In genomic region chr1:150995896-150996295, GRCh38 we compare ENCODE assay signal across 8 cellular contexts. TPM values are rescaled to one million over a fixed set of nuclear protein-coding genes. Genes with fewer than 3 reads are reported as not detected.
DNase-seq lines count a peak whose midpoint lies in the region; ATAC-seq, FAIRE-seq and TF ChIP-seq lines count a peak whose summit lies in the region.

No MANE protein-coding gene starts in this region.

- peaks cover 17% of the 10 kb centered on the region for H3K36me3 Mint-ChIP-seq in MCF 10A (ENCODE audit: insufficient read depth, unreplicated experiment)

- no peaks in the 10 kb centered on the region for H3K9me3 ChIP-seq in HepG2 (ENCODE audit: low read length)
- no peaks in the 10 kb centered on the region for H3K9me3 ChIP-seq in upper lobe of right lung

- 59% methylated on average over 9 of the region's 9 CpGs for WGBS in HepG2 (ENCODE audit: low lambda C conversion rate)

- H3K27me3 Mint-ChIP-seq in MCF 10A (ENCODE audit: insufficient read depth, unreplicated experiment) = no peaks in the 10 kb centered on the region

- in situ Hi-C loops in G401 (cut with HindIII; ENCODE audit: low sequenced_read_pairs) (no loop called here), HepG2 (cut with HindIII; ENCODE audit: extremely low pct_ligation_motif_present, low pct_unique_long_range_greater_than_20kb) (no loop called here)

- H3K4me1 Mint-ChIP-seq in MCF 10A (ENCODE audit: insufficient read depth, unreplicated experiment) = peaks cover 5% of the 10 kb centered on the region

- CTCF ChIA-PET in MCF 10A (lab: Yijun Ruan, JAX) = interaction anchor here (0.6 to 12.4 kb wide), 41 partner anchors 10 to 750 kb away, joined by 3 to 302 read pairs (median 4); partner anchors contain the start of genes ANXA9, CERS2, GOLPH3L and MCL1
- CTCF ChIA-PET in HepG2 (lab: Yijun Ruan, JAX; ENCODE audit: low intra/inter-chr PET ratio, low total read pairs) = interaction anchor here (2.0 kb wide), 1 partner anchor 16 kb away, joined by 24 read pairs; no protein-coding TSS in a partner anchor

- H3K4me1 ChIP-seq in HepG2 (ENCODE audit: insufficient read depth, low read length) (peaks cover 20% of the 10 kb centered on the region), upper lobe of right lung (peaks cover 4% of the 10 kb centered on the region)

- peak; percentile 82 for FAIRE-seq in HepG2 (lab: Jason Lieb, UNC)

- no peak overlapping the region for H2AFZ ChIP-seq in HepG2 (ENCODE audit: low read length)

- POLR2A ChIA-PET in MCF 10A (lab: Yijun Ruan, JAX) (interaction anchor here (0.6 to 6.2 kb wide), 9 partner anchors 10 to 676 kb away, joined by 3 to 61 read pairs (median 5); partner anchors contain the start of genes ANXA9, CERS2 and MINDY1), HepG2 (lab: Yijun Ruan, JAX) (interaction anchor here (0.6 to 5.6 kb wide), 7 partner anchors 10 to 194 kb away, joined by 3 to 55 read pairs (median 6); partner anchors contain the start of genes ANXA9, MINDY1 and VPS72)

- TF ChIP-seq EP300 in HepG2 (IDR thresholded peaks at IDR 0.05; ENCODE audit: low read depth in 2 of 2, low read length in 2 of 2) = no peak
- no peak for TF ChIP-seq EP300 in HepG2 (CRISPR knock-in tag; IDR thresholded peaks at IDR 0.05; ENCODE audit: borderline replicate concordance)

- no peak overlapping the region for H3K4me3 Mint-ChIP-seq in MCF 10A (ENCODE audit: unreplicated experiment)

- peak; percentile 66 for TF ChIP-seq RAD21 in HepG2 (CRISPR knock-in tag; IDR thresholded peaks at IDR 0.05)

- no peak for TF ChIP-seq POLR2A in HepG2 (IDR thresholded peaks at IDR 0.05; ENCODE audit: insufficient read depth in 1 of 2, low read depth in 2 of 2, low read length in 2 of 2)

- no peak overlapping the region for H3K4me2 ChIP-seq in HepG2 (ENCODE audit: low read depth, low read length)

- no peaks in the 10 kb centered on the region for H3K79me2 ChIP-seq in HepG2 (ENCODE audit: insufficient read depth, low read length)

- intact Hi-C loops in MCF 10A (cut with micrococcal nuclease) (loop anchor here (1.0 to 5.0 kb wide), 2 partner anchors 374 to 740 kb away; no protein-coding TSS in a partner anchor), HepG2 (cut with micrococcal nuclease; ENCODE audit: unreplicated experiment) (no loop called here), upper lobe of right lung (cut with DNase I) (no loop called here)

- H3K27ac ChIP-seq in HepG2 (ENCODE audit: extremely low read length, insufficient read depth, low read length) (no peak overlapping the region), upper lobe of right lung (no peak overlapping the region)

- H4K20me1 ChIP-seq in HepG2 (ENCODE audit: insufficient read depth, low read length) = no peaks in the 10 kb centered on the region

- BruUV-seq in MCF 10A (replicated peaks; lab: Mats Ljungman, UMichigan) (no TSS peak), HepG2 (replicated peaks; lab: Mats Ljungman, UMichigan) (no TSS peak)

- ATAC-seq in HepG2 (peak; percentile 52), upper lobe of right lung (peak; percentile 76), HG03108 (IDR thresholded peaks at IDR 0.05; ENCODE audit: unreplicated experiment) (no peak)

- DNase-seq in G401 (ENCODE audit: low spot score) = peak; percentile 63
- DNase-seq in NCI-H1694 treated with DMSO at 0.1 percent for 48 hours (lab: John Stamatoyannopoulos, UW) = peak; percentile 15
- peak; percentile 56 for DNase-seq in MCF 10A (ENCODE audit: unreplicated experiment)
- no peak for DNase-seq in HepG2 (ENCODE audit: low spot score)
- DNase-seq in upper lobe of right lung = no peak
- no peak for DNase-seq in GF-D8 (lab: John Stamatoyannopoulos, UW)
- DNase-seq in foreskin melanocyte = no peak

- TF ChIP-seq CTCF in MCF 10A (IDR thresholded peaks at IDR 0.05; ENCODE audit: unreplicated experiment) (peak; percentile 96), HepG2 (CRISPR knock-in tag; IDR thresholded peaks at IDR 0.05) (peak; percentile 73), upper lobe of right lung (IDR thresholded peaks at IDR 0.05) (peak; percentile 92)

- H3K9me3 Mint-ChIP-seq in MCF 10A (ENCODE audit: unreplicated experiment) = no peaks in the 10 kb centered on the region

- no peak overlapping the region for H3K4me3 ChIP-seq in HepG2 (replicated peaks in 1 of 3; ENCODE audit: insufficient read depth in 1 of 3, low read depth in 2 of 3, low read length in 3 of 3)
- no peak overlapping the region for H3K4me3 ChIP-seq in upper lobe of right lung

- H3K36me3 ChIP-seq in HepG2 (replicated peaks in 1 of 2; ENCODE audit: control insufficient read depth in 1 of 2, insufficient read depth in 2 of 2, low read length in 2 of 2) = peaks cover 11 to 25% of the 10 kb centered on the region in 2 experiments; a peak in 4 of 5 replicates
- peaks cover 41% of the 10 kb centered on the region for H3K36me3 ChIP-seq in upper lobe of right lung

- H3K9ac ChIP-seq in HepG2 (ENCODE audit: insufficient read depth, low read depth, low read length) = no peak overlapping the region

- H3K27me3 ChIP-seq in HepG2 (ENCODE audit: control insufficient read depth in 1 of 2, insufficient read depth in 2 of 2, low read length in 2 of 2) (no peaks in the 10 kb centered on the region), upper lobe of right lung (no peaks in the 10 kb centered on the region)

- H3K27ac Mint-ChIP-seq in MCF 10A (ENCODE audit: low read depth, unreplicated experiment) = no peak overlapping the region

RNA-seq across cellular contexts. Expression of gene MINDY1, which starts 10.8 kb away (rescaled TPM):
- 8.1 and 12.7 TPM in 2 replicates for total RNA-seq in G401 (2014; rRNA removed; shearing (Covaris generic))
- total RNA-seq in MCF 10A (2022) = 8.9 and 10.4 TPM in 2 replicates
- 9.2 and 11.1 TPM in 2 replicates for total RNA-seq in HepG2 (2016; rRNA removed; fragmentation: Illumina TruSeq; extraction: Trizol)
- 1.5 and 1.9 TPM in 2 replicates for total RNA-seq in HepG2 (2016; cell fraction: cytosol; rRNA removed; fragmentation: Illumina TruSeq; extraction: Trizol; ENCODE audit: low read depth)
- 8.8 and 11.0 TPM in 2 replicates for total RNA-seq in HepG2 (2016; cell fraction: insoluble cytoplasmic fraction; rRNA removed; fragmentation: Illumina TruSeq; extraction: Trizol)
- total RNA-seq in HepG2 (2016; cell fraction: membrane; rRNA removed; fragmentation: Illumina TruSeq; extraction: Trizol) = 3.7 and 4.9 TPM in 2 replicates
- total RNA-seq in HepG2 (2016; cell fraction: nucleus; rRNA removed; fragmentation: Illumina TruSeq; extraction: Trizol) = 8.5 and 8.9 TPM in 2 replicates
- 15.0 and 18.0 TPM in 2 replicates for polyA plus RNA-seq in HepG2 (2011; rRNA removed)
- 7.7 and 9.4 TPM in 2 replicates for polyA plus RNA-seq in HepG2 (2011; cell fraction: cytosol; rRNA removed)
- polyA plus RNA-seq in HepG2 (2011; cell fraction: nucleus; rRNA removed) = 31.0 and 32.8 TPM in 2 replicates
- 8.2 and 9.6 TPM in 2 replicates for polyA plus RNA-seq in HepG2 (2012)
- polyA plus RNA-seq in HepG2 (2016; cell fraction: cytosol; fragmentation: Illumina TruSeq; extraction: Trizol; ENCODE audit: low read depth) = 0.92 and 1.1 TPM in 2 replicates
- 7.1 and 9.8 TPM in 2 replicates for polyA plus RNA-seq in HepG2 (2016; cell fraction: insoluble cytoplasmic fraction; fragmentation: Illumina TruSeq; extraction: Trizol; ENCODE audit: low read depth)
- polyA plus RNA-seq in HepG2 (2016; cell fraction: membrane; fragmentation: Illumina TruSeq; extraction: Trizol; ENCODE audit: low read depth) = 2.3 and 3.0 TPM in 2 replicates
- 13.4 and 14.4 TPM in 2 replicates for polyA plus RNA-seq in HepG2 (2016; cell fraction: nucleus; fragmentation: Illumina TruSeq; extraction: Trizol; ENCODE audit: insufficient read depth, low read depth)
- polyA minus RNA-seq in HepG2 (2011; rRNA and poly(A)+ RNA removed; ENCODE audit: low replicate concordance) = 24.5 and 31.9 TPM in 2 replicates
- polyA minus RNA-seq in HepG2 (2011; cell fraction: cytosol; rRNA and poly(A)+ RNA removed) = 13.3 and 14.8 TPM in 2 replicates
- polyA minus RNA-seq in HepG2 (2011; cell fraction: nucleus; rRNA and poly(A)+ RNA removed) = 13.6 and 15.3 TPM in 2 replicates
- total RNA-seq in upper lobe of right lung = 26.5 TPM

RNA-seq across cellular contexts. Expression of gene PRUNE1, which starts 12.4 kb away (rescaled TPM):
- 9.4 and 12.0 TPM in 2 replicates for total RNA-seq in G401 (2014; rRNA removed; shearing (Covaris generic))
- total RNA-seq in MCF 10A (2022) (17.6 and 24.1 TPM in 2 replicates), HepG2 (2016; rRNA removed; fragmentation: Illumina TruSeq; extraction: Trizol) (19.0 and 26.2 TPM in 2 replicates), upper lobe of right lung (18.3 TPM)
- 12.5 and 13.5 TPM in 2 replicates for total RNA-seq in HepG2 (2016; cell fraction: cytosol; rRNA removed; fragmentation: Illumina TruSeq; extraction: Trizol; ENCODE audit: low read depth)
- 18.9 and 24.2 TPM in 2 replicates for total RNA-seq in HepG2 (2016; cell fraction: insoluble cytoplasmic fraction; rRNA removed; fragmentation: Illumina TruSeq; extraction: Trizol)
- 15.0 and 18.8 TPM in 2 replicates for total RNA-seq in HepG2 (2016; cell fraction: membrane; rRNA removed; fragmentation: Illumina TruSeq; extraction: Trizol)
- total RNA-seq in HepG2 (2016; cell fraction: nucleus; rRNA removed; fragmentation: Illumina TruSeq; extraction: Trizol) = 10.4 and 11.9 TPM in 2 replicates
- 24.4 and 31.9 TPM in 2 replicates for polyA plus RNA-seq in HepG2 (2011; rRNA removed)
- 27.4 and 28.5 TPM in 2 replicates for polyA plus RNA-seq in HepG2 (2011; cell fraction: cytosol; rRNA removed)
- 14.1 and 14.8 TPM in 2 replicates for polyA plus RNA-seq in HepG2 (2011; cell fraction: nucleus; rRNA removed)
- 15.7 and 18.3 TPM in 2 replicates for polyA plus RNA-seq in HepG2 (2012)
- polyA plus RNA-seq in HepG2 (2016; cell fraction: cytosol; fragmentation: Illumina TruSeq; extraction: Trizol; ENCODE audit: low read depth) = 4.3 and 5.1 TPM in 2 replicates
- 30.3 and 30.6 TPM in 2 replicates for polyA plus RNA-seq in HepG2 (2016; cell fraction: insoluble cytoplasmic fraction; fragmentation: Illumina TruSeq; extraction: Trizol; ENCODE audit: low read depth)
- polyA plus RNA-seq in HepG2 (2016; cell fraction: membrane; fragmentation: Illumina TruSeq; extraction: Trizol; ENCODE audit: low read depth) = 12.6 and 13.9 TPM in 2 replicates
- polyA plus RNA-seq in HepG2 (2016; cell fraction: nucleus; fragmentation: Illumina TruSeq; extraction: Trizol; ENCODE audit: insufficient read depth, low read depth) = 18.7 and 18.9 TPM in 2 replicates
- polyA minus RNA-seq in HepG2 (2011; rRNA and poly(A)+ RNA removed; ENCODE audit: low replicate concordance) = 47.8 and 51.4 TPM in 2 replicates
- 18.1 and 20.1 TPM in 2 replicates for polyA minus RNA-seq in HepG2 (2011; cell fraction: cytosol; rRNA and poly(A)+ RNA removed)
- polyA minus RNA-seq in HepG2 (2011; cell fraction: nucleus; rRNA and poly(A)+ RNA removed) = 10.6 and 12.7 TPM in 2 replicates

RNA-seq across cellular contexts. Expression of gene ANXA9, which starts 13.8 kb away (rescaled TPM):
- total RNA-seq in G401 (2014; rRNA removed; shearing (Covaris generic)) = 2.7 and 3.6 TPM in 2 replicates
- 0.37 and 0.61 TPM in 2 replicates for total RNA-seq in MCF 10A (2022)
- total RNA-seq in HepG2 (2016; rRNA removed; fragmentation: Illumina TruSeq; extraction: Trizol) = 23.9 and 29.9 TPM in 2 replicates
- total RNA-seq in HepG2 (2016; cell fraction: cytosol; rRNA removed; fragmentation: Illumina TruSeq; extraction: Trizol; ENCODE audit: low read depth) = 23.6 and 28.6 TPM in 2 replicates
- total RNA-seq in HepG2 (2016; cell fraction: insoluble cytoplasmic fraction; rRNA removed; fragmentation: Illumina TruSeq; extraction: Trizol) = 24.2 and 31.1 TPM in 2 replicates
- total RNA-seq in HepG2 (2016; cell fraction: membrane; rRNA removed; fragmentation: Illumina TruSeq; extraction: Trizol) = 36.8 and 45.0 TPM in 2 replicates
- 13.1 and 16.4 TPM in 2 replicates for total RNA-seq in HepG2 (2016; cell fraction: nucleus; rRNA removed; fragmentation: Illumina TruSeq; extraction: Trizol)
- 13.3 and 14.3 TPM in 2 replicates for polyA plus RNA-seq in HepG2 (2011; rRNA removed)
- polyA plus RNA-seq in HepG2 (2011; cell fraction: cytosol; rRNA removed) = 13.7 and 18.5 TPM in 2 replicates
- 22.7 and 24.4 TPM in 2 replicates for polyA plus RNA-seq in HepG2 (2011; cell fraction: nucleus; rRNA removed)
- 8.0 and 10.7 TPM in 2 replicates for polyA plus RNA-seq in HepG2 (2012)
- 31.8 and 41.1 TPM in 2 replicates for polyA plus RNA-seq in HepG2 (2016; cell fraction: cytosol; fragmentation: Illumina TruSeq; extraction: Trizol; ENCODE audit: low read depth)
- 34.4 and 34.7 TPM in 2 replicates for polyA plus RNA-seq in HepG2 (2016; cell fraction: insoluble cytoplasmic fraction; fragmentation: Illumina TruSeq; extraction: Trizol; ENCODE audit: low read depth)
- polyA plus RNA-seq in HepG2 (2016; cell fraction: membrane; fragmentation: Illumina TruSeq; extraction: Trizol; ENCODE audit: low read depth) = 37.6 and 45.5 TPM in 2 replicates
- 19.8 and 22.9 TPM in 2 replicates for polyA plus RNA-seq in HepG2 (2016; cell fraction: nucleus; fragmentation: Illumina TruSeq; extraction: Trizol; ENCODE audit: insufficient read depth, low read depth)
- polyA minus RNA-seq in HepG2 (2011; rRNA and poly(A)+ RNA removed; ENCODE audit: low replicate concordance) = 6.4 and 37.2 TPM in 2 replicates
- polyA minus RNA-seq in HepG2 (2011; cell fraction: cytosol; rRNA and poly(A)+ RNA removed) = 11.8 and 16.0 TPM in 2 replicates
- polyA minus RNA-seq in HepG2 (2011; cell fraction: nucleus; rRNA and poly(A)+ RNA removed) = 13.8 and 14.7 TPM in 2 replicates
- total RNA-seq in upper lobe of right lung = 1.2 TPM

RNA-seq across cellular contexts. Expression of gene CERS2, which starts 21.3 kb away (rescaled TPM):
- total RNA-seq in G401 (2014; rRNA removed; shearing (Covaris generic)) = 38.3 and 68.8 TPM in 2 replicates
- total RNA-seq in MCF 10A (2022) (270 TPM in 2 replicates), HepG2 (2016; rRNA removed; fragmentation: Illumina TruSeq; extraction: Trizol) (188 and 298 TPM in 2 replicates), upper lobe of right lung (354 TPM)
- 172 and 174 TPM in 2 replicates for total RNA-seq in HepG2 (2016; cell fraction: cytosol; rRNA removed; fragmentation: Illumina TruSeq; extraction: Trizol; ENCODE audit: low read depth)
- total RNA-seq in HepG2 (2016; cell fraction: insoluble cytoplasmic fraction; rRNA removed; fragmentation: Illumina TruSeq; extraction: Trizol) = 172 and 303 TPM in 2 replicates
- total RNA-seq in HepG2 (2016; cell fraction: membrane; rRNA removed; fragmentation: Illumina TruSeq; extraction: Trizol) = 391 and 396 TPM in 2 replicates
- 237 and 286 TPM in 2 replicates for total RNA-seq in HepG2 (2016; cell fraction: nucleus; rRNA removed; fragmentation: Illumina TruSeq; extraction: Trizol)
- polyA plus RNA-seq in HepG2 (2011; rRNA removed) = 269 and 315 TPM in 2 replicates
- 210 and 326 TPM in 2 replicates for polyA plus RNA-seq in HepG2 (2011; cell fraction: cytosol; rRNA removed)
- polyA plus RNA-seq in HepG2 (2011; cell fraction: nucleus; rRNA removed) = 209 and 246 TPM in 2 replicates
- 202 and 241 TPM in 2 replicates for polyA plus RNA-seq in HepG2 (2012)
- 183 and 188 TPM in 2 replicates for polyA plus RNA-seq in HepG2 (2016; cell fraction: cytosol; fragmentation: Illumina TruSeq; extraction: Trizol; ENCODE audit: low read depth)
- polyA plus RNA-seq in HepG2 (2016; cell fraction: insoluble cytoplasmic fraction; fragmentation: Illumina TruSeq; extraction: Trizol; ENCODE audit: low read depth) = 211 and 221 TPM in 2 replicates
- 341 and 359 TPM in 2 replicates for polyA plus RNA-seq in HepG2 (2016; cell fraction: membrane; fragmentation: Illumina TruSeq; extraction: Trizol; ENCODE audit: low read depth)
- 425 and 431 TPM in 2 replicates for polyA plus RNA-seq in HepG2 (2016; cell fraction: nucleus; fragmentation: Illumina TruSeq; extraction: Trizol; ENCODE audit: insufficient read depth, low read depth)
- polyA minus RNA-seq in HepG2 (2011; rRNA and poly(A)+ RNA removed; ENCODE audit: low replicate concordance) = 346 and 363 TPM in 2 replicates
- polyA minus RNA-seq in HepG2 (2011; cell fraction: cytosol; rRNA and poly(A)+ RNA removed) = 145 and 155 TPM in 2 replicates
- 108 and 145 TPM in 2 replicates for polyA minus RNA-seq in HepG2 (2011; cell fraction: nucleus; rRNA and poly(A)+ RNA removed)

RNA-seq across cellular contexts. Expression of gene BNIPL, which starts 40.5 kb away (rescaled TPM):
- total RNA-seq in G401 (2014; rRNA removed; shearing (Covaris generic)) = not detected in 2 replicates
- total RNA-seq in MCF 10A (2022) (1.2 and 2.3 TPM in 2 replicates), HepG2 (2016; rRNA removed; fragmentation: Illumina TruSeq; extraction: Trizol) (0.20 and 0.40 TPM in 2 replicates), upper lobe of right lung (5.2 TPM)
- total RNA-seq in HepG2 (2016; cell fraction: cytosol; rRNA removed; fragmentation: Illumina TruSeq; extraction: Trizol; ENCODE audit: low read depth) = 0.10 and 0.62 TPM in 2 replicates
- total RNA-seq in HepG2 (2016; cell fraction: insoluble cytoplasmic fraction; rRNA removed; fragmentation: Illumina TruSeq; extraction: Trizol) = 0.19 and 0.41 TPM in 2 replicates
- total RNA-seq in HepG2 (2016; cell fraction: membrane; rRNA removed; fragmentation: Illumina TruSeq; extraction: Trizol) = 0.21 and 0.40 TPM in 2 replicates
- 0.50 and 1.3 TPM in 2 replicates for total RNA-seq in HepG2 (2016; cell fraction: nucleus; rRNA removed; fragmentation: Illumina TruSeq; extraction: Trizol)
- polyA plus RNA-seq in HepG2 (2011; rRNA removed) = 0.84 and 1.1 TPM in 2 replicates
- 0.13 and 0.17 TPM in 2 replicates for polyA plus RNA-seq in HepG2 (2011; cell fraction: cytosol; rRNA removed)
- polyA plus RNA-seq in HepG2 (2011; cell fraction: nucleus; rRNA removed) = 3.3 and 3.7 TPM in 2 replicates
- polyA plus RNA-seq in HepG2 (2012) = 0.52 and 0.79 TPM in 2 replicates
- polyA plus RNA-seq in HepG2 (2016; cell fraction: cytosol; fragmentation: Illumina TruSeq; extraction: Trizol; ENCODE audit: low read depth) = 0.08 TPM in 2 replicates
- 0.33 TPM in 1 of 2 replicates, not detected in the other for polyA plus RNA-seq in HepG2 (2016; cell fraction: insoluble cytoplasmic fraction; fragmentation: Illumina TruSeq; extraction: Trizol; ENCODE audit: low read depth)
- polyA plus RNA-seq in HepG2 (2016; cell fraction: membrane; fragmentation: Illumina TruSeq; extraction: Trizol; ENCODE audit: low read depth) = 0.05 and 0.16 TPM in 2 replicates
- 1.8 and 2.4 TPM in 2 replicates for polyA plus RNA-seq in HepG2 (2016; cell fraction: nucleus; fragmentation: Illumina TruSeq; extraction: Trizol; ENCODE audit: insufficient read depth, low read depth)
- polyA minus RNA-seq in HepG2 (2011; rRNA and poly(A)+ RNA removed; ENCODE audit: low replicate concordance) = 0.66 and 1.5 TPM in 2 replicates
- polyA minus RNA-seq in HepG2 (2011; cell fraction: cytosol; rRNA and poly(A)+ RNA removed) = 0.26 TPM in 1 of 2 replicates, not detected in the other
- polyA minus RNA-seq in HepG2 (2011; cell fraction: nucleus; rRNA and poly(A)+ RNA removed) = 1.2 and 2.1 TPM in 2 replicates

Comparison
In these comparisons a context has a peak if more than half of its experiments do, and no peak if none do; other contexts are left out.
1. DNase-seq: peak in G401 (single experiment), NCI-H1694 treated with DMSO at 0.1 percent for 48 hours (single experiment) and MCF 10A (single experiment); none in HepG2 (single experiment), upper lobe of right lung (single experiment), GF-D8 (single experiment) and foreskin melanocyte (single experiment).
2. Peak in every context shown above with its lines, with median percentiles within 50 percentile points of each other: CTCF ChIP-seq.